Comparison of ENCODE assay signal across 32 cellular contexts in genomic region chr5:150583541-150584225, GRCh38. TPM values are rescaled to one million over a fixed set of nuclear protein-coding genes. Genes with fewer than 3 reads are reported as not detected.
DNase-seq lines count a peak whose midpoint lies in the region; ATAC-seq and TF ChIP-seq lines count a peak whose summit lies in the region.
"Had no signal": no experiment of that assay in that cellular context is flagged by ENCODE, and none has a peak within 500 bp of the region (broad histone marks: within the 10 kb centered on the region; RNA-seq: fewer than 3 reads in every experiment).

No MANE protein-coding gene starts in this region.

- H3K9me3 Mint-ChIP-seq in activated B cell treated with CpG ODN at 0.5 μM for 24 hours (no peaks in the 10 kb centered on the region), mesothelial cell of epicardium (no peaks in the 10 kb centered on the region)
- H3K9me3 Mint-ChIP-seq: activated CD4-positive, alpha-beta T cell treated with anti-CD3 and anti-CD28 coated beads, Interleukin-2, amount 10 ng/mL, durations not matched to agents 24 days and 14 days; CD4-positive, CD25-positive, alpha-beta regulatory T cell; effector memory CD8-positive, alpha-beta T cell; GM23338; memory B cell; stimulated activated naive B cell treated with anti-CD40 and anti-IgM and Interleukin-4, amounts not matched to agents 10 μg/mL and 1 μg/mL and 100 μg/mL, for 72 hours had no signal

- ATAC-seq in activated B cell treated with CpG ODN at 0.5 μM for 24 hours (ENCODE audit: low read depth) (no peak), HG02852 (IDR thresholded peaks at IDR 0.05; ENCODE audit: unreplicated experiment) (no peak)
- ATAC-seq: effector memory CD8-positive, alpha-beta T cell; GM23338; left lobe of liver; stimulated activated naive B cell treated with anti-CD40 and anti-IgM and Interleukin-4, amounts not matched to agents 10 μg/mL and 1 μg/mL and 100 μg/mL, for 72 hours had no signal

- CTCF ChIA-PET in activated B cell treated with CpG ODN at 0.5 μM for 24 hours (lab: Charles Lee): no interaction called here

- peaks cover 0 to 13% (median 9%) of the 10 kb centered on the region in 4 donors for H3K4me1 ChIP-seq in sigmoid colon

- DNase-seq in activated effector memory CD4-positive, alpha-beta T cell treated with anti-CD3 and anti-CD28 coated beads, Interleukin-2, amount 50 U/mL, for 16 hours: peak; percentile 60
- no peak for DNase-seq in activated effector memory CD4-positive, alpha-beta T cell treated with Interleukin-2 at 50 U/mL for 16 hours
- DNase-seq in activated B cell treated with CpG ODN at 0.5 μM for 24 hours (peak; percentile 11), mesothelial cell of epicardium (ENCODE audit: low spot score in 2 of 2, unreplicated experiment in 2 of 2) (no peak), sigmoid colon (peak; percentile 52), GM03348 (ENCODE audit: low spot score) (no peak), G401 (ENCODE audit: low spot score) (no peak)
- DNase-seq: activated CD4-positive, alpha-beta T cell treated with anti-CD3 and anti-CD28 coated beads, Interleukin-2, amount 10 ng/mL, durations not matched to agents 24 days and 14 days; activated CD8-positive, alpha-beta memory T cell treated with anti-CD3 and anti-CD28 coated beads for 24 hours; activated T-cell treated with anti-CD3 and anti-CD28 coated beads for 4 hours; CD4-positive, CD25-positive, alpha-beta regulatory T cell; effector memory CD8-positive, alpha-beta T cell; erythroblast; glutamatergic neuron; Karpas-422; NCI-H1417; NCI-H2081; NCI-H2227 treated with DMSO at 0.1 percent for 48 hours; NCI-H526; occipital lobe; PC-9; SIG-M5; stimulated activated naive B cell treated with anti-CD40 and anti-IgM and Interleukin-4, amounts not matched to agents 10 μg/mL and 1 μg/mL and 100 μg/mL, for 72 hours; SW 1271; T1000; WERI-Rb-1 had no signal

- in situ Hi-C loops in G401 (cut with HindIII; ENCODE audit: low sequenced_read_pairs): no loop called here

- 70 to 84% methylated on average over 9 of the region's 9 CpGs for WGBS in sigmoid colon, 2 donors

- H3K27ac ChIP-seq in sigmoid colon: no peak overlapping the region
- H3K27ac ChIP-seq: HL-60, PC-9, WERI-Rb-1 had no signal

- TF ChIP-seq CTCF in activated B cell treated with CpG ODN at 0.5 μM for 24 hours (IDR thresholded peaks at IDR 0.05): no peak
- no peak for TF ChIP-seq CTCF in mesothelial cell of epicardium (IDR thresholded peaks at IDR 0.05; ENCODE audit: unreplicated experiment)
- TF ChIP-seq CTCF in sigmoid colon (IDR thresholded peaks at IDR 0.05): no peak

- H3K4me1 Mint-ChIP-seq in activated B cell treated with CpG ODN at 0.5 μM for 24 hours: no peaks in the 10 kb centered on the region
- H3K4me1 Mint-ChIP-seq in mesothelial cell of epicardium: peaks cover 44% of the 10 kb centered on the region
- H3K4me1 Mint-ChIP-seq: activated CD4-positive, alpha-beta T cell treated with anti-CD3 and anti-CD28 coated beads, Interleukin-2, amount 10 ng/mL, durations not matched to agents 24 days and 14 days; CD4-positive, CD25-positive, alpha-beta regulatory T cell; memory B cell had no signal

- H3K36me3 ChIP-seq in sigmoid colon: no peaks in the 10 kb centered on the region
- H3K36me3 ChIP-seq: WERI-Rb-1 had no signal

- H3K27me3 ChIP-seq in sigmoid colon: no peaks in the 10 kb centered on the region

- H3K27me3 Mint-ChIP-seq in activated B cell treated with CpG ODN at 0.5 μM for 24 hours: peaks cover 12% of the 10 kb centered on the region
- H3K27me3 Mint-ChIP-seq in mesothelial cell of epicardium (ENCODE audit: low read depth): no peaks in the 10 kb centered on the region
- H3K27me3 Mint-ChIP-seq: CD4-positive, CD25-positive, alpha-beta regulatory T cell had no signal

- no peaks in the 10 kb centered on the region for H3K9me3 ChIP-seq in sigmoid colon

- H3K4me3 Mint-ChIP-seq in activated B cell treated with CpG ODN at 0.5 μM for 24 hours (no peak overlapping the region), mesothelial cell of epicardium (no peak overlapping the region)
- H3K4me3 Mint-ChIP-seq: activated CD4-positive, alpha-beta T cell treated with anti-CD3 and anti-CD28 coated beads, Interleukin-2, amount 10 ng/mL, durations not matched to agents 24 days and 14 days; activated naive CD8-positive, alpha-beta T cell; CD4-positive, CD25-positive, alpha-beta regulatory T cell; effector memory CD8-positive, alpha-beta T cell; GM23338; memory B cell; stimulated activated naive B cell treated with anti-CD40 and anti-IgM and Interleukin-4, amounts not matched to agents 10 μg/mL and 1 μg/mL and 100 μg/mL, for 72 hours had no signal

- H3K36me3 Mint-ChIP-seq in activated B cell treated with CpG ODN at 0.5 μM for 24 hours (ENCODE audit: low read depth) (no peaks in the 10 kb centered on the region), mesothelial cell of epicardium (no peaks in the 10 kb centered on the region)
- H3K36me3 Mint-ChIP-seq: activated naive CD8-positive, alpha-beta T cell; CD4-positive, CD25-positive, alpha-beta regulatory T cell; memory B cell; stimulated activated naive B cell treated with anti-CD40 and anti-IgM and Interleukin-4, amounts not matched to agents 10 μg/mL and 1 μg/mL and 100 μg/mL, for 72 hours had no signal

- H3K27ac Mint-ChIP-seq in activated B cell treated with CpG ODN at 0.5 μM for 24 hours (no peak overlapping the region), mesothelial cell of epicardium (peak overlapping the region; percentile 95)
- H3K27ac Mint-ChIP-seq: activated CD4-positive, alpha-beta T cell treated with anti-CD3 and anti-CD28 coated beads, Interleukin-2, amount 10 ng/mL, durations not matched to agents 24 days and 14 days; activated naive CD8-positive, alpha-beta T cell; CD4-positive, CD25-positive, alpha-beta regulatory T cell; effector memory CD8-positive, alpha-beta T cell; GM23338; memory B cell; stimulated activated naive B cell treated with anti-CD40 and anti-IgM and Interleukin-4, amounts not matched to agents 10 μg/mL and 1 μg/mL and 100 μg/mL, for 72 hours had no signal

- TF ChIP-seq EP300 in sigmoid colon (IDR thresholded peaks at IDR 0.05): no peak

- H3K4me3 ChIP-seq in sigmoid colon: no peak overlapping the region
- H3K4me3 ChIP-seq: GM23338, PC-9 had no signal

- POLR2A ChIA-PET in activated B cell treated with CpG ODN at 0.5 μM for 24 hours (lab: Charles Lee): no interaction called here

- intact Hi-C loops in activated B cell treated with CpG ODN at 0.5 μM for 24 hours (cut with micrococcal nuclease) (no loop called here), sigmoid colon (cut with DNase I) (no loop called here)

- no peak for TF ChIP-seq POLR2A in sigmoid colon (IDR thresholded peaks at IDR 0.05)

RNA-seq across cellular contexts. Expression of gene SYNPO, which starts 56.8 kb away (rescaled TPM):
- total RNA-seq in activated B cell treated with CpG ODN at 0.5 μM for 24 hours (49.2 and 49.3 TPM in 2 replicates), mesothelial cell of epicardium (84.4 to 86.6 TPM (median 85.3 TPM) in 3 replicates), sigmoid colon (10 to 100 TPM in 2 of 4 donors, 1 to 10 TPM in 2; 7.1 to 23.5 (median 11.1) TPM)
- polyA plus RNA-seq in sigmoid colon: 10 to 100 TPM; 18.6 to 30.1 (median 28.9) TPM
- total RNA-seq in G401 (2014; rRNA removed; shearing (Covaris generic)): 2.7 and 3.6 TPM in 2 replicates
- total RNA-seq: activated CD4-positive, alpha-beta T cell treated with anti-CD3 and anti-CD28 coated beads, Interleukin-2, amount 10 ng/mL, durations not matched to agents 24 days and 14 days had no signal
- polyA plus RNA-seq: CD4-positive, CD25-positive, alpha-beta regulatory T cell had no signal

Comparison
In these comparisons a context has a peak if more than half of its experiments do, and no peak if none do; other contexts are left out.
1. DNase-seq: peak in activated effector memory CD4-positive, alpha-beta T cell treated with anti-CD3 and anti-CD28 coated beads, Interleukin-2, amount 50 U/mL, for 16 hours (single experiment), activated B cell treated with CpG ODN at 0.5 μM for 24 hours (single experiment) and sigmoid colon (single experiment); none in activated effector memory CD4-positive, alpha-beta T cell treated with Interleukin-2 at 50 U/mL for 16 hours (single experiment), mesothelial cell of epicardium (0 of 2), GM03348 (single experiment) and G401 (single experiment).